9 cellular contexts compared by ENCODE assay signal in genomic region chr2:70643715-70644114, GRCh38.
DNase-seq lines count a peak whose midpoint lies in the region; ATAC-seq, FAIRE-seq and TF ChIP-seq lines count a peak whose summit lies in the region.
"Had no signal": no experiment of that assay in that cellular context is flagged by ENCODE, and none has a peak within 500 bp of the region (broad histone marks: within the 10 kb centered on the region; RNA-seq: fewer than 3 reads in every experiment).

No MANE protein-coding gene starts in this region.

- H3K27ac ChIP-seq in upper lobe of right lung, result no peak overlapping the region

- H3K4me3 ChIP-seq in bronchial epithelial cell (ENCODE audit: low read depth, low read length), result no peak overlapping the region
- H3K4me3 ChIP-seq in upper lobe of right lung, result no peak overlapping the region

- ATAC-seq in upper lobe of right lung (no peak), HG03045 (IDR thresholded peaks at IDR 0.05; ENCODE audit: unreplicated experiment) (no peak), GM21423 (IDR thresholded peaks at IDR 0.05; ENCODE audit: unreplicated experiment) (no peak), left cardiac atrium (no peak)

- H3K36me3 ChIP-seq in bronchial epithelial cell (ENCODE audit: control insufficient read depth, insufficient read depth, low read length), result no peaks in the 10 kb centered on the region
- no peaks in the 10 kb centered on the region for H3K36me3 ChIP-seq in upper lobe of right lung

- peak; percentile 62 for TF ChIP-seq CTCF in bronchial epithelial cell (IDR thresholded peaks at IDR 0.05; ENCODE audit: insufficient read depth, low read length, severe bottlenecking)
- peak; percentile 29 for TF ChIP-seq CTCF in upper lobe of right lung (IDR thresholded peaks at IDR 0.05)

- H3K9me3 ChIP-seq in upper lobe of right lung, result no peaks in the 10 kb centered on the region

- H3K4me1 ChIP-seq in upper lobe of right lung, result no peaks in the 10 kb centered on the region

- FAIRE-seq in bronchial epithelial cell (lab: Jason Lieb, UNC), result no peak
- FAIRE-seq: endometrium had no signal

- intact Hi-C loops in upper lobe of right lung (cut with DNase I), result no loop called here
- intact Hi-C loops in left cardiac atrium (cut with DNase I), result no loop called here

- DNase-seq in stimulated activated CD4-positive, alpha-beta T cell treated with anti-CD3 and anti-CD28 coated beads, Interleukin-1b, Interleukin-23, amount 100 ng/mL, for 48 hours, result peak; percentile 35
- no peak for DNase-seq in stimulated activated CD4-positive, alpha-beta T cell treated with anti-CD3 and anti-CD28 coated beads, Interleukin-4, amount 100 ng/mL, for 4 hours
- DNase-seq in NCI-H526 treated with DMSO at 0.1 percent for 48 hours (lab: John Stamatoyannopoulos, UW), result peak; percentile 12
- DNase-seq in bronchial epithelial cell (ENCODE audit: low read depth), result peak; percentile 43
- DNase-seq in upper lobe of right lung, result no peak
- no peak for DNase-seq in left cardiac atrium

- H3K27me3 ChIP-seq in bronchial epithelial cell (ENCODE audit: control insufficient read depth, insufficient read depth, low read length) (no peaks in the 10 kb centered on the region), upper lobe of right lung (peaks cover 8% of the 10 kb centered on the region)

Comparison
In these comparisons a context has a peak if more than half of its experiments do, and no peak if none do; other contexts are left out.
1. DNase-seq: peak in stimulated activated CD4-positive, alpha-beta T cell treated with anti-CD3 and anti-CD28 coated beads, Interleukin-1b, Interleukin-23, amount 100 ng/mL, for 48 hours (single experiment), NCI-H526 treated with DMSO at 0.1 percent for 48 hours (single experiment) and bronchial epithelial cell (single experiment); none in stimulated activated CD4-positive, alpha-beta T cell treated with anti-CD3 and anti-CD28 coated beads, Interleukin-4, amount 100 ng/mL, for 4 hours (0 of 2), upper lobe of right lung (single experiment) and left cardiac atrium (single experiment).